In genomic region chr2:241040081-241040803, GRCh38 we compare ENCODE assay signal across 1 cellular context.
TF ChIP-seq lines count a peak whose summit lies in the region.

No MANE protein-coding gene starts in this region.

TF ChIP-seq in HepG2, 621 proteins besides CTCF, POLR2A, EP300 and RAD21:
- TF ChIP-seq NONO (IDR thresholded peaks at IDR 0.05) (no peak), NONO (CRISPR knock-in tag; conservative IDR thresholded peaks at IDR 0.05) (no peak), ZNF768 (CRISPR knock-in tag; IDR thresholded peaks at IDR 0.05) (peak; percentile 56; the same call in 1 of the 2 replicates)
TF ChIP-seq in HepG2: peak in this region for 1.
